8 cellular contexts compared by ENCODE assay signal in the genomic region with DNA sequence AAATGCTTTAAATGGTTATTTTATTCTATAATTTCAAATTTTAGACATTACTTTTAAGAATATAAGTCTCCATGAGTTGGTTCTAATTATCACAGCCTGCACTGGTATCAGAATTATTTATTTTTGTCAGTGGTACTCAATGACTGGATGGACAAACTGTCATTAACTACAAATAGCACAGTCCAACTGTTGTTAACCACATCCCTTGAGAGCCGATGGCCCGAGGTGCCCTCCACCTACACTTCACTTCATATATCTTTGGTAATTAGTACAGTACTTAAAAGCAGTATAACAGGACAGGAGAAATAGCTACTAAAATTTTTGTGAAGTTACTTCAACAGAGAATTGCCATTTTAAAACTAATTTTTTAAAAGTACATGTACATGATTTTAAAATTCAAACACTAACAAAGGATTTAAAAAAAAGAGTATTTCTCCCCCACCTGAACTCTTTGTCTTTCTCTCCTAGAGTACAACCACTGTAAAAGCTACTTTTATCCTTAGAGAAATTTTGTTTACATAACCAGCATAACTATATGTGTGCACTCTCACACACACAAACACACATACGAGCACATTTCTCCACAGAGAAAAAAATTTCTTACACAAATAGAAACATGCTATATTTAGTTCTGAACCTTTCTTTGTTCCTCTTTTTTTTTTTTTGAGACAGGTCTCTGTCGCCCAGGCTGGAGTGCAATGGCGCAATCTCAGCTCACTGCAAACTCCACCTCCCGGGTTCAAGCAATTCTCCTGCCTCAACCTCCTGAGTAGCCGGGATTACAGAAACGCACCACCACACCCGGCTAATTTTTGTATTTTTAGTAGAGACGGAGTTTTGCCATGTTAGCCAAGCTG. TPM values are rescaled to one million over a fixed set of nuclear protein-coding genes. Genes with fewer than 3 reads are reported as not detected.
DNase-seq lines count a peak whose midpoint lies in the region; ATAC-seq, FAIRE-seq and TF ChIP-seq lines count a peak whose summit lies in the region.

No MANE protein-coding gene starts in this region.

- no peak for FAIRE-seq in D721Med (lab: Jason Lieb, UNC)

- peaks cover 25% of the 10 kb centered on the region for H3K36me3 Mint-ChIP-seq in memory B cell

- peak; percentile 69 for ATAC-seq in GM18907 (IDR thresholded peaks at IDR 0.05; ENCODE audit: unreplicated experiment)
- peak; percentile 55 for ATAC-seq in HG02623 (IDR thresholded peaks at IDR 0.05; ENCODE audit: unreplicated experiment)
- ATAC-seq in memory B cell (ENCODE audit: low read depth), result peak; percentile 88

- no peak overlapping the region for H3K27ac ChIP-seq in ovary

- no peaks in the 10 kb centered on the region for H3K9me3 Mint-ChIP-seq in memory B cell

- intact Hi-C loops in ovary (cut with DNase I), result no loop called here

- H3K27ac Mint-ChIP-seq in memory B cell, result peak overlapping the region; percentile 80

- H3K4me3 Mint-ChIP-seq in memory B cell, result peak overlapping the region; percentile 90

- DNase-seq in MV-4-11 (lab: John Stamatoyannopoulos, UW), result peak; percentile 91
- DNase-seq in memory B cell (ENCODE audit: low spot score in 2 of 2), result peak in 1 of 2 donors; percentile 36
- no peak for DNase-seq in NCI-H1105 treated with DMSO at 0.1 percent for 48 hours (lab: John Stamatoyannopoulos, UW)
- DNase-seq in D721Med (ENCODE audit: insufficient read length, low spot score), result no peak
- no peak for DNase-seq in ovary
- DNase-seq in activated CD4-positive, alpha-beta T cell treated with anti-CD3 and anti-CD28 coated beads, Interleukin-2, amount 50 U/mL, for 1 hour, result no peak

- no peaks in the 10 kb centered on the region for H3K27me3 Mint-ChIP-seq in memory B cell

- 65 to 76% (median 74%) methylated on average over 10 of the region's 10 CpGs for WGBS in ovary, 3 donors

- TF ChIP-seq CTCF in D721Med (IDR thresholded peaks at IDR 0.05; ENCODE audit: insufficient read depth, missing control alignments) (no peak), ovary (IDR thresholded peaks at IDR 0.05) (no peak)

- H3K4me1 ChIP-seq in ovary (ENCODE audit: insufficient read depth), result peaks cover 4% of the 10 kb centered on the region

- H3K4me3 ChIP-seq in ovary, result no peak overlapping the region

- H3K27me3 ChIP-seq in ovary, result no peaks in the 10 kb centered on the region

- peaks cover 42% of the 10 kb centered on the region for H3K4me1 Mint-ChIP-seq in memory B cell

- H3K36me3 ChIP-seq in ovary, result no peaks in the 10 kb centered on the region

- no peak for TF ChIP-seq POLR2A in ovary (IDR thresholded peaks at IDR 0.05)

- TF ChIP-seq EP300 in ovary (IDR thresholded peaks at IDR 0.05), result no peak

- H3K9me3 ChIP-seq in ovary, result no peaks in the 10 kb centered on the region

RNA-seq across cellular contexts. Expression of gene TIFA, which starts 6.5 kb away (rescaled TPM):
- total RNA-seq in ovary, result 10 to 100 TPM in 6 of 7 donors, 1 to 10 TPM in 1; 10.0 to 25.6 (median 13.2) TPM
- polyA plus RNA-seq in ovary, result 10 to 100 TPM; 12.8 to 13.9 TPM

RNA-seq across cellular contexts. Expression of gene ALPK1, which starts 17.9 kb away (rescaled TPM):
- total RNA-seq in ovary, result 10 to 100 TPM; 14.0 to 33.6 (median 23.9) TPM
- 10 to 100 TPM in 1 of 2 donors, 1 to 10 TPM in 1; 6.8 to 14.3 TPM for polyA plus RNA-seq in ovary

RNA-seq across cellular contexts. Expression of gene AP1AR, which starts 47.7 kb away (rescaled TPM):
- 10 to 100 TPM; 16.5 to 27.0 (median 19.9) TPM for total RNA-seq in ovary
- 10 to 100 TPM in 1 of 2 donors, 1 to 10 TPM in 1; 9.1 to 12.1 TPM for polyA plus RNA-seq in ovary
